In the genomic region with DNA sequence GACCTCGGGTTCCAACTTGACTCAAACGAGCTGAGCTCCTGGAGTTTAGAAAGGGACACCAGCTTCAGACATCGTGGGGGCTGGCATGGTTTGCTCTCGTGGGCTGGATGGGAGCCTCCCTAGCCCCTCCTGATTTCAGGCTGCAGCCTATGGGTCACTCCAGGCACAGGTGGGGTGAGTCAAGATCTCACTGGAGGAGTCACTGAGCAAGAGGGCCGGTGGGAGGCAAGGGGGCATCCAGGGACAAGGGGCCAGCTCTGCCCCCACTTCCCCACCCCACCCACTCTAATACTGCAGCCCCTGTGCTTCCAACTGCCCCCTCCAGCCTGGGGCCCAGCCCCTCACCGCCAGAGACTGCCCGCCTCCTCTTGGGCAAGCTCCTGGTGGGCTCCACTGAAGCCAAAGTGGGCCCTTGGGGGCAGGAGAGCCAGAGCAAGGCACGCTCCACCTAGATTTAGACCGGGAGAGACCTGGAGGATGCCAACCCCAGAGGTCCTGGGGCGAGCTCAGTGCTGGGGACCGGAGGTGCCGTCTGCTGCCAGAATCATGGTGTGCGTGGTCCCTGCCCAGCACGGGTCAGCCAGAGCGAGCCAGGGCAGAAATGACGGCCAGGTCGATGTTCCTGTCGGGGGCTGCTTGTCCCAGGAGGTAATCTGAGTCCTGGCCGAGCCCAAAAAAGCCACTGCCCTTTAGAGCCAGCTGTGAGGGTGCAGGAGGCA, we compare ENCODE assay signal across 1 cellular context.
TF ChIP-seq lines count a peak whose summit lies in the region.

No MANE protein-coding gene starts in this region.

TF ChIP-seq in HepG2, 621 proteins besides CTCF, POLR2A, EP300 and RAD21 (continues in another document):
- no peak for TF ChIP-seq FOXA1 (IDR thresholded peaks at IDR 0.05)
- no peak for TF ChIP-seq FOXA1 (CRISPR knock-in tag; IDR thresholded peaks at IDR 0.05)
- no peak for TF ChIP-seq ZBTB1 (CRISPR knock-in tag; IDR thresholded peaks at IDR 0.05; ENCODE audit: borderline replicate concordance)
- TF ChIP-seq, protein P1, sequence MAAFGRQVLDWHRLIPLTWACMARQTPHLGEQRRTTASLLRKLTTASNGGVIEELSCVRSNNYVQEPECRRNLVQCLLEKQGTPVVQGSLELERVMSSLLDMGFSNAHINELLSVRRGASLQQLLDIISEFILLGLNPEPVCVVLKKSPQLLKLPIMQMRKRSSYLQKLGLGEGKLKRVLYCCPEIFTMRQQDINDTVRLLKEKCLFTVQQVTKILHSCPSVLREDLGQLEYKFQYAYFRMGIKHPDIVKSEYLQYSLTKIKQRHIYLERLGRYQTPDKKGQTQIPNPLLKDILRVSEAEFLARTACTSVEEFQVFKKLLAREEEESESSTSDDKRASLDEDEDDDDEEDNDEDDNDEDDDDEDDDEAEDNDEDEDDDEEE (CRISPR knock-in tag; IDR thresholded peaks at IDR 0.05) = 0 out of 2 replicates have a peak, but pooled peaks have one; percentile 1
- TF ChIP-seq BORCS8-MEF2B (CRISPR knock-in tag; IDR thresholded peaks at IDR 0.05) = 0 out of 2 replicates have a peak, but pooled peaks have one; percentile 24
- TF ChIP-seq ZNF17 (CRISPR knock-in tag; IDR thresholded peaks at IDR 0.05) = no peak
- 0 out of 2 replicates have a peak, but pooled peaks have one; percentile 29 for TF ChIP-seq SP4 (CRISPR knock-in tag; IDR thresholded peaks at IDR 0.05)
- no peak for TF ChIP-seq ZNF891 (CRISPR knock-in tag; IDR thresholded peaks at IDR 0.05)
- TF ChIP-seq, protein P2, sequence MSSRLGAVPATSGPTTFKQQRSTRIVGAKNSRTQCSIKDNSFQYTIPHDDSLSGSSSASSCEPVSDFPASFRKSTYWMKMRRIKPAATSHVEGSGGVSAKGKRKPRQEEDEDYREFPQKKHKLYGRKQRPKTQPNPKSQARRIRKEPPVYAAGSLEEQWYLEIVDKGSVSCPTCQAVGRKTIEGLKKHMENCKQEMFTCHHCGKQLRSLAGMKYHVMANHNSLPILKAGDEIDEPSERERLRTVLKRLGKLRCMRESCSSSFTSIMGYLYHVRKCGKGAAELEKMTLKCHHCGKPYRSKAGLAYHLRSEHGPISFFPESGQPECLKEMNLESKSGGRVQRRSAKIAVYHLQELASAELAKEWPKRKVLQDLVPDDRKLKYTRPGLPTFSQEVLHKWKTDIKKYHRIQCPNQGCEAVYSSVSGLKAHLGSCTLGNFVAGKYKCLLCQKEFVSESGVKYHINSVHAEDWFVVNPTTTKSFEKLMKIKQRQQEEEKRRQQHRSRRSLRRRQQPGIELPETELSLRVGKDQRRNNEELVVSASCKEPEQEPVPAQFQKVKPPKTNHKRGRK (CRISPR knock-in tag; IDR thresholded peaks at IDR 0.05) = no peak
- no peak for TF ChIP-seq NFE2L1 (CRISPR knock-in tag; IDR thresholded peaks at IDR 0.05; ENCODE audit: borderline replicate concordance)
- no peak for TF ChIP-seq YEATS4 (CRISPR knock-in tag; IDR thresholded peaks at IDR 0.05; ENCODE audit: borderline replicate concordance)
- no peak for TF ChIP-seq EZH2 (conservative IDR thresholded peaks at IDR 0.05; ENCODE audit: low read depth, low read length)
- TF ChIP-seq, protein P3, sequence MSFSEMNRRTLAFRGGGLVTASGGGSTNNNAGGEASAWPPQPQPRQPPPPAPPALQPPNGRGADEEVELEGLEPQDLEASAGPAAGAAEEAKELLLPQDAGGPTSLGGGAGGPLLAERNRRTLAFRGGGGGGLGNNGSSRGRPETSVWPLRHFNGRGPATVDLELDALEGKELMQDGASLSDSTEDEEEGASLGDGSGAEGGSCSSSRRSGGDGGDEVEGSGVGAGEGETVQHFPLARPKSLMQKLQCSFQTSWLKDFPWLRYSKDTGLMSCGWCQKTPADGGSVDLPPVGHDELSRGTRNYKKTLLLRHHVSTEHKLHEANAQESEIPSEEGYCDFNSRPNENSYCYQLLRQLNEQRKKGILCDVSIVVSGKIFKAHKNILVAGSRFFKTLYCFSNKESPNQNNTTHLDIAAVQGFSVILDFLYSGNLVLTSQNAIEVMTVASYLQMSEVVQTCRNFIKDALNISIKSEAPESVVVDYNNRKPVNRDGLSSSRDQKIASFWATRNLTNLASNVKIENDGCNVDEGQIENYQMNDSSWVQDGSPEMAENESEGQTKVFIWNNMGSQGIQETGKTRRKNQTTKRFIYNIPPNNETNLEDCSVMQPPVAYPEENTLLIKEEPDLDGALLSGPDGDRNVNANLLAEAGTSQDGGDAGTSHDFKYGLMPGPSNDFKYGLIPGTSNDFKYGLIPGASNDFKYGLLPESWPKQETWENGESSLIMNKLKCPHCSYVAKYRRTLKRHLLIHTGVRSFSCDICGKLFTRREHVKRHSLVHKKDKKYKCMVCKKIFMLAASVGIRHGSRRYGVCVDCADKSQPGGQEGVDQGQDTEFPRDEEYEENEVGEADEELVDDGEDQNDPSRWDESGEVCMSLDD (CRISPR knock-in tag; IDR thresholded peaks at IDR 0.05; ENCODE audit: borderline replicate concordance) = no peak
- TF ChIP-seq PHF20 (CRISPR knock-in tag; IDR thresholded peaks at IDR 0.05) = peak; percentile 35; the same call in 1 of the 2 replicates
- TF ChIP-seq ZNF737 (CRISPR knock-in tag; IDR thresholded peaks at IDR 0.05; ENCODE audit: borderline replicate concordance) = no peak
- TF ChIP-seq, protein P4, sequence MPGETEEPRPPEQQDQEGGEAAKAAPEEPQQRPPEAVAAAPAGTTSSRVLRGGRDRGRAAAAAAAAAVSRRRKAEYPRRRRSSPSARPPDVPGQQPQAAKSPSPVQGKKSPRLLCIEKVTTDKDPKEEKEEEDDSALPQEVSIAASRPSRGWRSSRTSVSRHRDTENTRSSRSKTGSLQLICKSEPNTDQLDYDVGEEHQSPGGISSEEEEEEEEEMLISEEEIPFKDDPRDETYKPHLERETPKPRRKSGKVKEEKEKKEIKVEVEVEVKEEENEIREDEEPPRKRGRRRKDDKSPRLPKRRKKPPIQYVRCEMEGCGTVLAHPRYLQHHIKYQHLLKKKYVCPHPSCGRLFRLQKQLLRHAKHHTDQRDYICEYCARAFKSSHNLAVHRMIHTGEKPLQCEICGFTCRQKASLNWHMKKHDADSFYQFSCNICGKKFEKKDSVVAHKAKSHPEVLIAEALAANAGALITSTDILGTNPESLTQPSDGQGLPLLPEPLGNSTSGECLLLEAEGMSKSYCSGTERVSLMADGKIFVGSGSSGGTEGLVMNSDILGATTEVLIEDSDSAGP (CRISPR knock-in tag; IDR thresholded peaks at IDR 0.05; ENCODE audit: borderline replicate concordance) = no peak
- TF ChIP-seq ZSCAN21 (CRISPR knock-in tag; IDR thresholded peaks at IDR 0.05; ENCODE audit: borderline replicate concordance) = no peak
- TF ChIP-seq, protein P5, sequence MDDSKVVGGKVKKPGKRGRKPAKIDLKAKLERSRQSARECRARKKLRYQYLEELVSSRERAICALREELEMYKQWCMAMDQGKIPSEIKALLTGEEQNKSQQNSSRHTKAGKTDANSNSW (CRISPR knock-in tag; IDR thresholded peaks at IDR 0.05; ENCODE audit: borderline replicate concordance) = no peak
- TF ChIP-seq SIN3A (IDR thresholded peaks at IDR 0.05; ENCODE audit: borderline replicate concordance, low read depth, low read length) = peak; percentile 22; the same call in 1 of the 2 replicates
- TF ChIP-seq SRSF1 (optimal IDR thresholded peaks at IDR 0.05; ENCODE audit: low read depth, low read length) = peak; percentile 3
- TF ChIP-seq TCF12 (IDR thresholded peaks at IDR 0.05) = no peak
- no peak for TF ChIP-seq TCF12 (CRISPR knock-in tag; IDR thresholded peaks at IDR 0.05)
- TF ChIP-seq GTF3A (CRISPR knock-in tag; conservative IDR thresholded peaks at IDR 0.05) = no peak
- no peak for TF ChIP-seq AGO1 (IDR thresholded peaks at IDR 0.05; ENCODE audit: low read depth, low read length, poor library complexity, severe bottlenecking)
- TF ChIP-seq, protein P6, sequence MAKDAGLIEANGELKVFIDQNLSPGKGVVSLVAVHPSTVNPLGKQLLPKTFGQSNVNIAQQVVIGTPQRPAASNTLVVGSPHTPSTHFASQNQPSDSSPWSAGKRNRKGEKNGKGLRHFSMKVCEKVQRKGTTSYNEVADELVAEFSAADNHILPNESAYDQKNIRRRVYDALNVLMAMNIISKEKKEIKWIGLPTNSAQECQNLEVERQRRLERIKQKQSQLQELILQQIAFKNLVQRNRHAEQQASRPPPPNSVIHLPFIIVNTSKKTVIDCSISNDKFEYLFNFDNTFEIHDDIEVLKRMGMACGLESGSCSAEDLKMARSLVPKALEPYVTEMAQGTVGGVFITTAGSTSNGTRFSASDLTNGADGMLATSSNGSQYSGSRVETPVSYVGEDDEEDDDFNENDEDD (CRISPR knock-in tag; IDR thresholded peaks at IDR 0.05; ENCODE audit: borderline replicate concordance) = no peak
- TF ChIP-seq HNF4G (IDR thresholded peaks at IDR 0.05; ENCODE audit: borderline replicate concordance, low read depth, low read length) = no peak
- TF ChIP-seq HNF4G (CRISPR knock-in tag; IDR thresholded peaks at IDR 0.05; ENCODE audit: borderline replicate concordance, low read depth) = no peak
- TF ChIP-seq SIN3B (IDR thresholded peaks at IDR 0.05; ENCODE audit: low read length) = no peak
- TF ChIP-seq ARNTL (CRISPR knock-in tag; IDR thresholded peaks at IDR 0.05) = no peak
- no peak for TF ChIP-seq ZNF839 (CRISPR knock-in tag; IDR thresholded peaks at IDR 0.05; ENCODE audit: borderline replicate concordance)
- TF ChIP-seq ATF7 (IDR thresholded peaks at IDR 0.05) = no peak
- TF ChIP-seq ATF7 (CRISPR knock-in tag; IDR thresholded peaks at IDR 0.05) = no peak
- no peak for TF ChIP-seq ZNF615 (CRISPR knock-in tag; IDR thresholded peaks at IDR 0.05; ENCODE audit: borderline replicate concordance)
- TF ChIP-seq CENPX (CRISPR knock-in tag; IDR thresholded peaks at IDR 0.05) = no peak
- TF ChIP-seq ZNF572 (CRISPR knock-in tag; IDR thresholded peaks at IDR 0.05) = no peak
- TF ChIP-seq ZNF556 (CRISPR knock-in tag; IDR thresholded peaks at IDR 0.05; ENCODE audit: borderline replicate concordance) = no peak
- TF ChIP-seq TSC22D2 (CRISPR knock-in tag; IDR thresholded peaks at IDR 0.05; ENCODE audit: borderline replicate concordance) = no peak
- TF ChIP-seq ADNP (CRISPR knock-in tag; IDR thresholded peaks at IDR 0.05) = no peak
- no peak for TF ChIP-seq ARNT2 (CRISPR knock-in tag; IDR thresholded peaks at IDR 0.05; ENCODE audit: low read depth)
- no peak for TF ChIP-seq ZEB1 (IDR thresholded peaks at IDR 0.05; ENCODE audit: insufficient replicate concordance, low read depth)
- TF ChIP-seq ZNF614 (CRISPR knock-in tag; IDR thresholded peaks at IDR 0.05; ENCODE audit: borderline replicate concordance) = no peak
- 0 out of 2 replicates have a peak, but pooled peaks have one; percentile 8 for TF ChIP-seq PAF1 (CRISPR knock-in tag; IDR thresholded peaks at IDR 0.05)
- no peak for TF ChIP-seq SNAPC2 (CRISPR knock-in tag; IDR thresholded peaks at IDR 0.05)
- TF ChIP-seq MIXL1 (CRISPR knock-in tag; IDR thresholded peaks at IDR 0.05) = no peak
- peak; percentile 19 for TF ChIP-seq JARID2 (CRISPR knock-in tag; IDR thresholded peaks at IDR 0.05; ENCODE audit: insufficient replicate concordance)
- TF ChIP-seq ZNF547 (CRISPR knock-in tag; IDR thresholded peaks at IDR 0.05) = 0 out of 2 replicates have a peak, but pooled peaks have one; percentile 6
- no peak for TF ChIP-seq MAFG (CRISPR knock-in tag; IDR thresholded peaks at IDR 0.05)
- TF ChIP-seq ZNF383 (CRISPR knock-in tag; IDR thresholded peaks at IDR 0.05; ENCODE audit: borderline replicate concordance) = no peak
- TF ChIP-seq NFKB2 (CRISPR knock-in tag; IDR thresholded peaks at IDR 0.05; ENCODE audit: borderline replicate concordance) = no peak
- TF ChIP-seq, protein P7, sequence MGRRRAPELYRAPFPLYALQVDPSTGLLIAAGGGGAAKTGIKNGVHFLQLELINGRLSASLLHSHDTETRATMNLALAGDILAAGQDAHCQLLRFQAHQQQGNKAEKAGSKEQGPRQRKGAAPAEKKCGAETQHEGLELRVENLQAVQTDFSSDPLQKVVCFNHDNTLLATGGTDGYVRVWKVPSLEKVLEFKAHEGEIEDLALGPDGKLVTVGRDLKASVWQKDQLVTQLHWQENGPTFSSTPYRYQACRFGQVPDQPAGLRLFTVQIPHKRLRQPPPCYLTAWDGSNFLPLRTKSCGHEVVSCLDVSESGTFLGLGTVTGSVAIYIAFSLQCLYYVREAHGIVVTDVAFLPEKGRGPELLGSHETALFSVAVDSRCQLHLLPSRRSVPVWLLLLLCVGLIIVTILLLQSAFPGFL (CRISPR knock-in tag; IDR thresholded peaks at IDR 0.05) = no peak
- no peak for TF ChIP-seq ZZZ3 (CRISPR knock-in tag; IDR thresholded peaks at IDR 0.05; ENCODE audit: borderline replicate concordance)
- peak; percentile 0 for TF ChIP-seq RBM22 (optimal IDR thresholded peaks at IDR 0.05; ENCODE audit: low read length)
- TF ChIP-seq, protein P8, sequence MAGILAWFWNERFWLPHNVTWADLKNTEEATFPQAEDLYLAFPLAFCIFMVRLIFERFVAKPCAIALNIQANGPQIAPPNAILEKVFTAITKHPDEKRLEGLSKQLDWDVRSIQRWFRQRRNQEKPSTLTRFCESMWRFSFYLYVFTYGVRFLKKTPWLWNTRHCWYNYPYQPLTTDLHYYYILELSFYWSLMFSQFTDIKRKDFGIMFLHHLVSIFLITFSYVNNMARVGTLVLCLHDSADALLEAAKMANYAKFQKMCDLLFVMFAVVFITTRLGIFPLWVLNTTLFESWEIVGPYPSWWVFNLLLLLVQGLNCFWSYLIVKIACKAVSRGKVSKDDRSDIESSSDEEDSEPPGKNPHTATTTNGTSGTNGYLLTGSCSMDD (CRISPR knock-in tag; IDR thresholded peaks at IDR 0.05) = 0 out of 2 replicates have a peak, but pooled peaks have one; percentile 37
- no peak; the same call in 1 of the 2 replicates for TF ChIP-seq RBFOX2 (IDR thresholded peaks at IDR 0.05; ENCODE audit: low read depth, low read length)
- no peak for TF ChIP-seq MIER2 (CRISPR knock-in tag; IDR thresholded peaks at IDR 0.05)
- TF ChIP-seq ZNF605 (CRISPR knock-in tag; IDR thresholded peaks at IDR 0.05) = no peak
- TF ChIP-seq ZFP62 (CRISPR knock-in tag; IDR thresholded peaks at IDR 0.05) = no peak
- TF ChIP-seq, protein P9, sequence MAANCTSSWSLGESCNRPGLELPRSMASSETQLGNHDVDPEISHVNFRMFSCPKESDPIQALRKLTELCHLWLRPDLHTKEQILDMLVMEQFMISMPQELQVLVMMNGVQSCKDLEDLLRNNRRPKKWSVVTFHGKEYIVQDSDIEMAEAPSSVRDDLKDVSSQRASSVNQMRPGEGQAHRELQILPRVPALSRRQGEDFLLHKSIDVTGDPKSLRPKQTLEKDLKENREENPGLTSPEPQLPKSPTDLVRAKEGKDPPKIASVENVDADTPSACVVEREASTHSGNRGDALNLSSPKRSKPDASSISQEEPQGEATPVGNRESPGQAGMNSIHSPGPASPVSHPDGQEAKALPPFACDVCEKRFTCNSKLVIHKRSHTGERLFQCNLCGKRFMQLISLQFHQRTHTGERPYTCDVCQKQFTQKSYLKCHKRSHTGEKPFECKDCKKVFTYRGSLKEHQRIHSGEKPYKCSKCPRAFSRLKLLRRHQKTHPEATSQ (CRISPR knock-in tag; IDR thresholded peaks at IDR 0.05; ENCODE audit: borderline replicate concordance) = no peak
- TF ChIP-seq ZNF629 (CRISPR knock-in tag; conservative IDR thresholded peaks at IDR 0.05) = no peak
- no peak for TF ChIP-seq HNF4A (CRISPR knock-in tag; IDR thresholded peaks at IDR 0.05)
- no peak for TF ChIP-seq ZNF792 (CRISPR knock-in tag; IDR thresholded peaks at IDR 0.05)
- TF ChIP-seq ZFP82 (CRISPR knock-in tag; IDR thresholded peaks at IDR 0.05; ENCODE audit: borderline replicate concordance) = peak; percentile 5; the same call in 1 of the 2 replicates
- no peak for TF ChIP-seq HIVEP1 (CRISPR knock-in tag; IDR thresholded peaks at IDR 0.05)
- TF ChIP-seq ZNF780A (CRISPR knock-in tag; IDR thresholded peaks at IDR 0.05) = no peak
- TF ChIP-seq RFX1 (IDR thresholded peaks at IDR 0.05) = no peak
- no peak for TF ChIP-seq ZBTB42 (CRISPR knock-in tag; IDR thresholded peaks at IDR 0.05)
- no peak for TF ChIP-seq MAFF (IDR thresholded peaks at IDR 0.05; ENCODE audit: low read depth, low read length)
- no peak for TF ChIP-seq STAG1 (CRISPR knock-in tag; IDR thresholded peaks at IDR 0.05)
